In genomic region chr17:82226170-82226808, GRCh38 we compare ENCODE assay signal across 18 cellular contexts.
"Had no signal": no experiment of that assay in that cellular context is flagged by ENCODE, and none has a peak within 500 bp of the region (broad histone marks: within the 10 kb centered on the region; RNA-seq: fewer than 3 reads in every experiment).

No MANE protein-coding gene starts in this region.

- H3K27me3 Mint-ChIP-seq: T-cell had no signal

- H3K27me3 ChIP-seq: pancreas, transverse colon had no signal

- H3K27ac Mint-ChIP-seq: mesothelial cell of epicardium had no signal

- H3K27ac ChIP-seq: lower lobe of right lung, pancreas, skin epidermis, transverse colon had no signal

- H3K9me3 Mint-ChIP-seq: mesothelial cell of epicardium, T-cell had no signal

- H3K36me3 Mint-ChIP-seq: mesothelial cell of epicardium, T-cell had no signal

- FAIRE-seq: astrocyte, bronchial epithelial cell, pancreas had no signal

- ATAC-seq: activated CD4-positive, CD25-positive, alpha-beta regulatory T cell treated with anti-CD3 and anti-CD28 coated beads, Interleukin-2, amount 50 U/mL, for 24 hours; esophagus mucosa; lower lobe of right lung; pancreas; T-cell had no signal

- H3K9me3 ChIP-seq: lower lobe of right lung, pancreas, SK-N-SH, transverse colon had no signal

- DNase-seq: activated CD4-positive, alpha-beta T cell treated with anti-CD3 and anti-CD28 coated beads, Interleukin-2, amount 50 U/mL, for 1 hour; activated CD8-positive, alpha-beta memory T cell treated with anti-CD3 and anti-CD28 coated beads for 24 hours; activated naive CD4-positive, alpha-beta T cell; hypothalamus; lower lobe of right lung; SK-N-SH; stimulated activated CD4-positive, alpha-beta T cell treated with anti-CD3 and anti-CD28 coated beads, Interleukin-4, amount 100 ng/mL, for 24 hours; stimulated activated naive CD4-positive, alpha-beta T cell; T-cell; T1000; transverse colon had no signal

- H3K4me2 ChIP-seq: SK-N-SH had no signal

- H3K9ac ChIP-seq: SK-N-SH had no signal

- H3K36me3 ChIP-seq: lower lobe of right lung, pancreas, transverse colon had no signal

- H3K4me3 ChIP-seq: lower lobe of right lung, pancreas, skin epidermis, transverse colon had no signal
